ENCODE assay signal across 1 cellular context in genomic region chr6:20879121-20879520, GRCh38.
TF ChIP-seq lines count a peak whose summit lies in the region.

No MANE protein-coding gene starts in this region.

TF ChIP-seq in endothelial cell of umbilical vein, 7 proteins besides CTCF, POLR2A, EP300 and RAD21:
- TF ChIP-seq POLR2AphosphoS5 (IDR thresholded peaks at IDR 0.05; ENCODE audit: insufficient read depth, low read depth, low read length) (no peak), GATA2 (IDR thresholded peaks at IDR 0.05; ENCODE audit: insufficient read depth, insufficient read length, low read depth, low read length) (no peak), MYC (IDR thresholded peaks at IDR 0.05; ENCODE audit: low read depth, low read length) (no peak), FOS (IDR thresholded peaks at IDR 0.05; ENCODE audit: borderline replicate concordance, insufficient read depth, low read length) (no peak), JUN (IDR thresholded peaks at IDR 0.05; ENCODE audit: borderline replicate concordance, insufficient read depth, insufficient read length, low read depth) (no peak), EZH2 (IDR thresholded peaks at IDR 0.05; ENCODE audit: borderline replicate concordance, low read depth, low read length, severe bottlenecking) (no peak), MAX (IDR thresholded peaks at IDR 0.05; ENCODE audit: insufficient read depth, insufficient read length) (no peak)
